Comparison of ENCODE assay signal across 10 cellular contexts in genomic region chr1:208475951-208476824, GRCh38.
DNase-seq lines count a peak whose midpoint lies in the region; ATAC-seq and TF ChIP-seq lines count a peak whose summit lies in the region.
"Had no signal": no experiment of that assay in that cellular context is flagged by ENCODE, and none has a peak within 500 bp of the region (broad histone marks: within the 10 kb centered on the region; RNA-seq: fewer than 3 reads in every experiment).

No MANE protein-coding gene starts in this region.

- in situ Hi-C loops in astrocyte of the cerebellum (cut with HindIII; ENCODE audit: low sequenced_read_pairs), result no loop called here

- H3K27ac ChIP-seq in coronary artery, result peak overlapping the region in 1 of 2 donors; percentile 7

- TF ChIP-seq CTCF in astrocyte of the cerebellum (IDR thresholded peaks at IDR 0.05; ENCODE audit: low read depth, low read length, missing control alignments), result peak; percentile 34
- TF ChIP-seq CTCF in coronary artery (IDR thresholded peaks at IDR 0.05), result no peak

- peak; percentile 9 for DNase-seq in HT1080 (ENCODE audit: low read depth)
- DNase-seq in astrocyte of the cerebellum (ENCODE audit: low read depth), result peak; percentile 12
- DNase-seq in iPS-NIHi7 (ENCODE audit: extremely low spot score), result peak; percentile 80
- peak; percentile 7 for DNase-seq in skeletal muscle cell (ENCODE audit: low read depth)
- DNase-seq in AG08395 (ENCODE audit: low spot score), result no peak
- DNase-seq in coronary artery (ENCODE audit: low spot score), result no peak
- DNase-seq: foreskin melanocyte had no signal

- no peak overlapping the region for H3K4me3 ChIP-seq in astrocyte of the cerebellum (ENCODE audit: low read depth, low read length)
- no peak overlapping the region for H3K4me3 ChIP-seq in skeletal muscle cell (ENCODE audit: low read depth, low read length)
- H3K4me3 ChIP-seq in coronary artery, result no peak overlapping the region

- ATAC-seq in HG02759 (IDR thresholded peaks at IDR 0.05; ENCODE audit: unreplicated experiment), result no peak
- no peak for ATAC-seq in GM18861 (IDR thresholded peaks at IDR 0.05; ENCODE audit: unreplicated experiment)
- ATAC-seq: activated T-helper 17 cell treated with anti-CD3 and anti-CD28 coated beads, Interleukin-2, amount 50 U/mL, for 72 hours had no signal

Comparison
In these comparisons a context has a peak if more than half of its experiments do, and no peak if none do; other contexts are left out.
1. DNase-seq: peak in HT1080 (single experiment), astrocyte of the cerebellum (single experiment), iPS-NIHi7 (single experiment) and skeletal muscle cell (single experiment); none in AG08395 (single experiment) and coronary artery (single experiment).